In the genomic region with DNA sequence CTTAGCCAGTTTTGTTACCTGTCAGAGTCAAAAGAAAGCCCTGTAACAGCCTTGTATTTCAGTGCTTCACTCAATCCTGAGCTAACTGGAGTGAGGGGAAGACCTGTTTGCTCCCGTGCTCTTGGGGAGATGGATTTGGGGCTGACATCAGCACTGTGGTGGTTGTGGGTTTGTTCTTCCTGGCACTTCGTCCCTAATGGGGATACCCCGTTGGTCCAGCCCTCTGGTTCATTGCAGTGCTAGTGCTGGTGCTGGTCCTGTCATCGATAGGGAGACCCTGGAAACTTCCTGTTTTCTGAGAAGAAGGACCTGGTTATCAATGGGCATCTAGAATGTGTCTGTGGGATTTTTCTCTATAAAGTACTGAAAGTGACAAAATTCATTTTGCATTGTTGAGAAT, we compare ENCODE assay signal across 19 cellular contexts.
DNase-seq lines count a peak whose midpoint lies in the region; ATAC-seq and TF ChIP-seq lines count a peak whose summit lies in the region.
"Had no signal": no experiment of that assay in that cellular context is flagged by ENCODE, and none has a peak within 500 bp of the region (broad histone marks: within the 10 kb centered on the region; RNA-seq: fewer than 3 reads in every experiment).

No MANE protein-coding gene starts in this region.

- H3K27ac ChIP-seq in DND-41 (ENCODE audit: low read length), result no peak overlapping the region
- no peak overlapping the region for H3K27ac ChIP-seq in GM23338 (ENCODE audit: low read depth)
- no peak overlapping the region for H3K27ac ChIP-seq in upper lobe of left lung

- peaks cover 8% of the 10 kb centered on the region for H3K27me3 Mint-ChIP-seq in GM23338 (ENCODE audit: insufficient read depth, low read depth, poor library complexity)
- H3K27me3 Mint-ChIP-seq: B cell; CD4-positive, CD25-positive, alpha-beta regulatory T cell had no signal

- H3K9me2 ChIP-seq in GM23338 (ENCODE audit: insufficient read depth), result no peaks in the 10 kb centered on the region

- peak overlapping the region; percentile 79 for H3K27ac Mint-ChIP-seq in GM23338
- H3K27ac Mint-ChIP-seq: B cell; CD4-positive, CD25-positive, alpha-beta regulatory T cell had no signal

- TF ChIP-seq CTCF in DND-41 (IDR thresholded peaks at IDR 0.05; ENCODE audit: borderline replicate concordance, extremely low read depth, low read length, poor library complexity, severe bottlenecking) (no peak), GM23338 (conservative IDR thresholded peaks at IDR 0.05; ENCODE audit: low read depth in 2 of 2) (no peak), upper lobe of left lung (IDR thresholded peaks at IDR 0.05) (no peak)

- no peaks in the 10 kb centered on the region for H3K36me3 Mint-ChIP-seq in GM23338 (ENCODE audit: low read depth)

- no peaks in the 10 kb centered on the region for H3K4me1 ChIP-seq in DND-41 (ENCODE audit: insufficient read depth, low read length)
- peaks cover 54% of the 10 kb centered on the region for H3K4me1 ChIP-seq in GM23338 (ENCODE audit: insufficient read depth)
- peaks cover 0 to 9% (median 3%) of the 10 kb centered on the region in 4 donors for H3K4me1 ChIP-seq in upper lobe of left lung

- H3F3A ChIP-seq in GM23338 (replicated peaks; ENCODE audit: low read depth), result no peaks in the 10 kb centered on the region

- H3K79me2 ChIP-seq in DND-41 (ENCODE audit: insufficient read depth, low read length) (no peaks in the 10 kb centered on the region), GM23338 (replicated peaks; ENCODE audit: insufficient read depth) (no peaks in the 10 kb centered on the region)

- peaks cover 60% of the 10 kb centered on the region for H3K4me1 Mint-ChIP-seq in GM23338

- H3K4me3 ChIP-seq in DND-41 (ENCODE audit: low read depth in 1 of 2, low read length in 2 of 2) (no peak overlapping the region), GM23338 (no peak overlapping the region), upper lobe of left lung (no peak overlapping the region)
- H3K4me3 ChIP-seq: MG63 had no signal

- TF ChIP-seq EP300 in upper lobe of left lung (IDR thresholded peaks at IDR 0.05), result no peak

- H2AFZ ChIP-seq in DND-41 (ENCODE audit: low read depth, low read length) (no peak overlapping the region), GM23338 (no peak overlapping the region)

- peak; percentile 37; the same call in 2 of the 3 replicates for ATAC-seq in DND-41 (ENCODE audit: insufficient read depth, low read depth)
- peak; percentile 75 for ATAC-seq in GM23338
- peak; percentile 34 for ATAC-seq in left ventricle myocardium superior
- ATAC-seq in upper lobe of left lung (ENCODE audit: low FRiP score in 2 of 2), result no peak
- ATAC-seq in GM19452 (IDR thresholded peaks at IDR 0.05; ENCODE audit: unreplicated experiment), result no peak
- ATAC-seq: PC-3 had no signal

- no peak overlapping the region for H3K4me3 Mint-ChIP-seq in GM23338
- H3K4me3 Mint-ChIP-seq: B cell; CD4-positive, CD25-positive, alpha-beta regulatory T cell had no signal

- no peaks in the 10 kb centered on the region for H4K20me1 ChIP-seq in DND-41 (ENCODE audit: insufficient read depth, low read length)
- no peaks in the 10 kb centered on the region for H4K20me1 ChIP-seq in GM23338 (replicated peaks; ENCODE audit: insufficient read depth)

- intact Hi-C loops in left ventricle myocardium superior (cut with micrococcal nuclease), result loop anchor here (5.0 kb wide), 1 partner anchor 244 kb away; no protein-coding TSS in a partner anchor

- H3K4me2 ChIP-seq in DND-41 (ENCODE audit: insufficient read depth, low read length), result no peak overlapping the region
- H3K4me2 ChIP-seq in GM23338, result no peak overlapping the region

- H3K36me3 ChIP-seq in DND-41 (ENCODE audit: insufficient read depth, low read length) (no peaks in the 10 kb centered on the region), GM23338 (ENCODE audit: insufficient read depth) (no peaks in the 10 kb centered on the region), upper lobe of left lung (no peaks in the 10 kb centered on the region)
- H3K36me3 ChIP-seq: MG63 had no signal

- WGBS in upper lobe of left lung, 2 donors, result 78 to 95% methylated on average over 4 of the region's 4 CpGs

- no peak overlapping the region for H3K9ac ChIP-seq in DND-41 (ENCODE audit: low read depth, low read length)

- no peak for TF ChIP-seq POLR2A in upper lobe of left lung (IDR thresholded peaks at IDR 0.05)

- DNase-seq in DND-41 (no peak), GM23338 (ENCODE audit: low spot score) (peak; percentile 19), UCSD-AML1 (lab: John Stamatoyannopoulos, UW; ENCODE audit: unreplicated experiment) (peak; percentile 32), left ventricle myocardium superior (no peak), upper lobe of left lung (no peak)
- DNase-seq in activated naive CD4-positive, alpha-beta T cell treated with anti-CD3 and anti-CD28 coated beads, Interleukin-2, amount 50 U/mL, for 16 hours, result no peak
- DNase-seq: Caco-2; CD4-positive, CD25-positive, alpha-beta regulatory T cell; DMS153; Karpas-422; MG63; NCI-H1436; NCI-H2029; NCI-H2171; NCI-H446; NCI-H748 treated with DMSO at 0.1 percent for 48 hours; PC-3 had no signal

- H3K27me3 ChIP-seq in DND-41 (ENCODE audit: insufficient read depth, low read length, poor library complexity), result no peaks in the 10 kb centered on the region
- no peaks in the 10 kb centered on the region for H3K27me3 ChIP-seq in GM23338 (ENCODE audit: insufficient read depth)
- H3K27me3 ChIP-seq in upper lobe of left lung, result no peaks in the 10 kb centered on the region
- H3K27me3 ChIP-seq: MG63 had no signal

- no peaks in the 10 kb centered on the region for H3K9me3 ChIP-seq in DND-41 (ENCODE audit: insufficient read depth, low read length, severe bottlenecking)
- H3K9me3 ChIP-seq in upper lobe of left lung, result no peaks in the 10 kb centered on the region
- H3K9me3 ChIP-seq: Caco-2, MG63 had no signal

- no peaks in the 10 kb centered on the region for H3K9me3 Mint-ChIP-seq in GM23338
- H3K9me3 Mint-ChIP-seq: CD4-positive, CD25-positive, alpha-beta regulatory T cell had no signal

TF ChIP-seq in GM23338, 12 proteins besides CTCF, POLR2A, EP300 and RAD21 (continues in another document):
- no peak for TF ChIP-seq JUNB (IDR thresholded peaks at IDR 0.05; ENCODE audit: unreplicated experiment)
- TF ChIP-seq ETS1 (IDR thresholded peaks at IDR 0.05), result no peak
- no peak for TF ChIP-seq STAT1 (IDR thresholded peaks at IDR 0.05; ENCODE audit: unreplicated experiment)
- no peak for TF ChIP-seq POLR2AphosphoS5 (IDR thresholded peaks at IDR 0.05; ENCODE audit: low read depth)
- TF ChIP-seq ZNF114 (CRISPR knock-in tag; IDR thresholded peaks at IDR 0.05), result no peak
- no peak for TF ChIP-seq CREB1 (CRISPR knock-in tag; IDR thresholded peaks at IDR 0.05; ENCODE audit: low read depth)
- no peak for TF ChIP-seq EZH2phosphoT487 (IDR thresholded peaks at IDR 0.05; ENCODE audit: unreplicated experiment)

Comparison
In these comparisons a context has a peak if more than half of its experiments do, and no peak if none do; other contexts are left out.
1. ATAC-seq: peak in DND-41 (single experiment), GM23338 (single experiment) and left ventricle myocardium superior (single experiment); none in upper lobe of left lung (0 of 2) and GM19452 (single experiment).
2. DNase-seq: peak in GM23338 (single experiment) and UCSD-AML1 (single experiment); none in DND-41 (single experiment), left ventricle myocardium superior (single experiment), upper lobe of left lung (0 of 2) and activated naive CD4-positive, alpha-beta T cell treated with anti-CD3 and anti-CD28 coated beads, Interleukin-2, amount 50 U/mL, for 16 hours (single experiment).